In genomic region chr3:38327335-38328009, GRCh38 we compare ENCODE assay signal across 1 cellular context.
TF ChIP-seq lines count a peak whose summit lies in the region.

No MANE protein-coding gene starts in this region.

TF ChIP-seq in K562, 482 proteins besides CTCF, POLR2A, EP300 and RAD21 (continued from another document and continues in another):
- TF ChIP-seq, protein P1, sequence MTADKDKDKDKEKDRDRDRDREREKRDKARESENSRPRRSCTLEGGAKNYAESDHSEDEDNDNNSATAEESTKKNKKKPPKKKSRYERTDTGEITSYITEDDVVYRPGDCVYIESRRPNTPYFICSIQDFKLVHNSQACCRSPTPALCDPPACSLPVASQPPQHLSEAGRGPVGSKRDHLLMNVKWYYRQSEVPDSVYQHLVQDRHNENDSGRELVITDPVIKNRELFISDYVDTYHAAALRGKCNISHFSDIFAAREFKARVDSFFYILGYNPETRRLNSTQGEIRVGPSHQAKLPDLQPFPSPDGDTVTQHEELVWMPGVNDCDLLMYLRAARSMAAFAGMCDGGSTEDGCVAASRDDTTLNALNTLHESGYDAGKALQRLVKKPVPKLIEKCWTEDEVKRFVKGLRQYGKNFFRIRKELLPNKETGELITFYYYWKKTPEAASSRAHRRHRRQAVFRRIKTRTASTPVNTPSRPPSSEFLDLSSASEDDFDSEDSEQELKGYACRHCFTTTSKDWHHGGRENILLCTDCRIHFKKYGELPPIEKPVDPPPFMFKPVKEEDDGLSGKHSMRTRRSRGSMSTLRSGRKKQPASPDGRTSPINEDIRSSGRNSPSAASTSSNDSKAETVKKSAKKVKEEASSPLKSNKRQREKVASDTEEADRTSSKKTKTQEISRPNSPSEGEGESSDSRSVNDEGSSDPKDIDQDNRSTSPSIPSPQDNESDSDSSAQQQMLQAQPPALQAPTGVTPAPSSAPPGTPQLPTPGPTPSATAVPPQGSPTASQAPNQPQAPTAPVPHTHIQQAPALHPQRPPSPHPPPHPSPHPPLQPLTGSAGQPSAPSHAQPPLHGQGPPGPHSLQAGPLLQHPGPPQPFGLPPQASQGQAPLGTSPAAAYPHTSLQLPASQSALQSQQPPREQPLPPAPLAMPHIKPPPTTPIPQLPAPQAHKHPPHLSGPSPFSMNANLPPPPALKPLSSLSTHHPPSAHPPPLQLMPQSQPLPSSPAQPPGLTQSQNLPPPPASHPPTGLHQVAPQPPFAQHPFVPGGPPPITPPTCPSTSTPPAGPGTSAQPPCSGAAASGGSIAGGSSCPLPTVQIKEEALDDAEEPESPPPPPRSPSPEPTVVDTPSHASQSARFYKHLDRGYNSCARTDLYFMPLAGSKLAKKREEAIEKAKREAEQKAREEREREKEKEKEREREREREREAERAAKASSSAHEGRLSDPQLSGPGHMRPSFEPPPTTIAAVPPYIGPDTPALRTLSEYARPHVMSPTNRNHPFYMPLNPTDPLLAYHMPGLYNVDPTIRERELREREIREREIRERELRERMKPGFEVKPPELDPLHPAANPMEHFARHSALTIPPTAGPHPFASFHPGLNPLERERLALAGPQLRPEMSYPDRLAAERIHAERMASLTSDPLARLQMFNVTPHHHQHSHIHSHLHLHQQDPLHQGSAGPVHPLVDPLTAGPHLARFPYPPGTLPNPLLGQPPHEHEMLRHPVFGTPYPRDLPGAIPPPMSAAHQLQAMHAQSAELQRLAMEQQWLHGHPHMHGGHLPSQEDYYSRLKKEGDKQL (CRISPR knock-in tag; IDR thresholded peaks at IDR 0.05; ENCODE audit: borderline replicate concordance), result no peak
- TF ChIP-seq, protein P2, sequence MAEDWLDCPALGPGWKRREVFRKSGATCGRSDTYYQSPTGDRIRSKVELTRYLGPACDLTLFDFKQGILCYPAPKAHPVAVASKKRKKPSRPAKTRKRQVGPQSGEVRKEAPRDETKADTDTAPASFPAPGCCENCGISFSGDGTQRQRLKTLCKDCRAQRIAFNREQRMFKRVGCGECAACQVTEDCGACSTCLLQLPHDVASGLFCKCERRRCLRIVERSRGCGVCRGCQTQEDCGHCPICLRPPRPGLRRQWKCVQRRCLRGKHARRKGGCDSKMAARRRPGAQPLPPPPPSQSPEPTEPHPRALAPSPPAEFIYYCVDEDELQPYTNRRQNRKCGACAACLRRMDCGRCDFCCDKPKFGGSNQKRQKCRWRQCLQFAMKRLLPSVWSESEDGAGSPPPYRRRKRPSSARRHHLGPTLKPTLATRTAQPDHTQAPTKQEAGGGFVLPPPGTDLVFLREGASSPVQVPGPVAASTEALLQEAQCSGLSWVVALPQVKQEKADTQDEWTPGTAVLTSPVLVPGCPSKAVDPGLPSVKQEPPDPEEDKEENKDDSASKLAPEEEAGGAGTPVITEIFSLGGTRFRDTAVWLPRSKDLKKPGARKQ (CRISPR knock-in tag; IDR thresholded peaks at IDR 0.05), result no peak
- TF ChIP-seq BDP1 (IDR thresholded peaks at IDR 0.05; ENCODE audit: insufficient read depth, insufficient read length), result no peak
- TF ChIP-seq GTF3C2 (IDR thresholded peaks at IDR 0.05; ENCODE audit: borderline replicate concordance, extremely low read depth, insufficient read length), result no peak
- peak; percentile 25; the same call in 1 of the 2 replicates for TF ChIP-seq ZBTB12 (CRISPR knock-in tag; IDR thresholded peaks at IDR 0.05)
- TF ChIP-seq CEBPZ (IDR thresholded peaks at IDR 0.05; ENCODE audit: borderline replicate concordance, low read depth, low read length), result no peak
- TF ChIP-seq, protein P3, sequence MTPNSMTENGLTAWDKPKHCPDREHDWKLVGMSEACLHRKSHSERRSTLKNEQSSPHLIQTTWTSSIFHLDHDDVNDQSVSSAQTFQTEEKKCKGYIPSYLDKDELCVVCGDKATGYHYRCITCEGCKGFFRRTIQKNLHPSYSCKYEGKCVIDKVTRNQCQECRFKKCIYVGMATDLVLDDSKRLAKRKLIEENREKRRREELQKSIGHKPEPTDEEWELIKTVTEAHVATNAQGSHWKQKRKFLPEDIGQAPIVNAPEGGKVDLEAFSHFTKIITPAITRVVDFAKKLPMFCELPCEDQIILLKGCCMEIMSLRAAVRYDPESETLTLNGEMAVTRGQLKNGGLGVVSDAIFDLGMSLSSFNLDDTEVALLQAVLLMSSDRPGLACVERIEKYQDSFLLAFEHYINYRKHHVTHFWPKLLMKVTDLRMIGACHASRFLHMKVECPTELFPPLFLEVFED (CRISPR knock-in tag; conservative IDR thresholded peaks at IDR 0.05), result 0 out of 2 replicates have a peak, but pooled peaks have one; percentile 25
- no peak for TF ChIP-seq CREB1 (IDR thresholded peaks at IDR 0.05)
- TF ChIP-seq CREB1 (CRISPR knock-in tag; IDR thresholded peaks at IDR 0.05), result no peak
- TF ChIP-seq, protein P4, sequence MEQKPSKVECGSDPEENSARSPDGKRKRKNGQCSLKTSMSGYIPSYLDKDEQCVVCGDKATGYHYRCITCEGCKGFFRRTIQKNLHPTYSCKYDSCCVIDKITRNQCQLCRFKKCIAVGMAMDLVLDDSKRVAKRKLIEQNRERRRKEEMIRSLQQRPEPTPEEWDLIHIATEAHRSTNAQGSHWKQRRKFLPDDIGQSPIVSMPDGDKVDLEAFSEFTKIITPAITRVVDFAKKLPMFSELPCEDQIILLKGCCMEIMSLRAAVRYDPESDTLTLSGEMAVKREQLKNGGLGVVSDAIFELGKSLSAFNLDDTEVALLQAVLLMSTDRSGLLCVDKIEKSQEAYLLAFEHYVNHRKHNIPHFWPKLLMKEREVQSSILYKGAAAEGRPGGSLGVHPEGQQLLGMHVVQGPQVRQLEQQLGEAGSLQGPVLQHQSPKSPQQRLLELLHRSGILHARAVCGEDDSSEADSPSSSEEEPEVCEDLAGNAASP (IDR thresholded peaks at IDR 0.05), result no peak
- TF ChIP-seq RBBP5 (IDR thresholded peaks at IDR 0.05; ENCODE audit: borderline replicate concordance, insufficient read depth, low read length, poor library complexity, severe bottlenecking), result no peak
- no peak for TF ChIP-seq ZSCAN29 (IDR thresholded peaks at IDR 0.05)
- TF ChIP-seq ZNF41 (CRISPR knock-in tag; conservative IDR thresholded peaks at IDR 0.05), result no peak
- no peak for TF ChIP-seq CREBBP (IDR thresholded peaks at IDR 0.05; ENCODE audit: low read depth, low read length)
- no peak for TF ChIP-seq BRD4 (IDR thresholded peaks at IDR 0.05)
- TF ChIP-seq PYGO2 (tag; IDR thresholded peaks at IDR 0.05), result no peak
- no peak for TF ChIP-seq SIN3B (IDR thresholded peaks at IDR 0.05; ENCODE audit: low read depth)
- no peak for TF ChIP-seq ZNF785 (CRISPR knock-in tag; IDR thresholded peaks at IDR 0.05)
- no peak for TF ChIP-seq FOXJ3 (CRISPR knock-in tag; IDR thresholded peaks at IDR 0.05)
- no peak for TF ChIP-seq TAF1 (IDR thresholded peaks at IDR 0.05; ENCODE audit: control insufficient read depth, extremely low read depth, insufficient read depth, low read length, severe bottlenecking)
- TF ChIP-seq, protein P5, sequence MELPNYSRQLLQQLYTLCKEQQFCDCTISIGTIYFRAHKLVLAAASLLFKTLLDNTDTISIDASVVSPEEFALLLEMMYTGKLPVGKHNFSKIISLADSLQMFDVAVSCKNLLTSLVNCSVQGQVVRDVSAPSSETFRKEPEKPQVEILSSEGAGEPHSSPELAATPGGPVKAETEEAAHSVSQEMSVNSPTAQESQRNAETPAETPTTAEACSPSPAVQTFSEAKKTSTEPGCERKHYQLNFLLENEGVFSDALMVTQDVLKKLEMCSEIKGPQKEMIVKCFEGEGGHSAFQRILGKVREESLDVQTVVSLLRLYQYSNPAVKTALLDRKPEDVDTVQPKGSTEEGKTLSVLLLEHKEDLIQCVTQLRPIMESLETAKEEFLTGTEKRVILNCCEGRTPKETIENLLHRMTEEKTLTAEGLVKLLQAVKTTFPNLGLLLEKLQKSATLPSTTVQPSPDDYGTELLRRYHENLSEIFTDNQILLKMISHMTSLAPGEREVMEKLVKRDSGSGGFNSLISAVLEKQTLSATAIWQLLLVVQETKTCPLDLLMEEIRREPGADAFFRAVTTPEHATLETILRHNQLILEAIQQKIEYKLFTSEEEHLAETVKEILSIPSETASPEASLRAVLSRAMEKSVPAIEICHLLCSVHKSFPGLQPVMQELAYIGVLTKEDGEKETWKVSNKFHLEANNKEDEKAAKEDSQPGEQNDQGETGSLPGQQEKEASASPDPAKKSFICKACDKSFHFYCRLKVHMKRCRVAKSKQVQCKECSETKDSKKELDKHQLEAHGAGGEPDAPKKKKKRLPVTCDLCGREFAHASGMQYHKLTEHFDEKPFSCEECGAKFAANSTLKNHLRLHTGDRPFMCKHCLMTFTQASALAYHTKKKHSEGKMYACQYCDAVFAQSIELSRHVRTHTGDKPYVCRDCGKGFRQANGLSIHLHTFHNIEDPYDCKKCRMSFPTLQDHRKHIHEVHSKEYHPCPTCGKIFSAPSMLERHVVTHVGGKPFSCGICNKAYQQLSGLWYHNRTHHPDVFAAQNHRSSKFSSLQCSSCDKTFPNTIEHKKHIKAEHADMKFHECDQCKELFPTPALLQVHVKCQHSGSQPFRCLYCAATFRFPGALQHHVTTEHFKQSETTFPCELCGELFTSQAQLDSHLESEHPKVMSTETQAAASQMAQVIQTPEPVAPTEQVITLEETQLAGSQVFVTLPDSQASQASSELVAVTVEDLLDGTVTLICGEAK (IDR thresholded peaks at IDR 0.05), result no peak
- TF ChIP-seq, protein P5 (CRISPR knock-in tag; IDR thresholded peaks at IDR 0.05), result no peak
- no peak for TF ChIP-seq GATA2 (CRISPR knock-in tag; IDR thresholded peaks at IDR 0.05)
